16 cellular contexts compared by ENCODE assay signal in genomic region chr2:43190305-43191052, GRCh38.
"Had no signal": no experiment of that assay in that cellular context is flagged by ENCODE, and none has a peak within 500 bp of the region (broad histone marks: within the 10 kb centered on the region; RNA-seq: fewer than 3 reads in every experiment).

No MANE protein-coding gene starts in this region.

- DNase-seq: activated CD4-positive, alpha-beta memory T cell treated with anti-CD3 and anti-CD28 coated beads for 36 hours; activated CD4-positive, CD25-positive, alpha-beta regulatory T cell treated with anti-CD3 and anti-CD28 coated beads, Interleukin-2, amount 50 U/mL, for 72 hours; activated gamma-delta T cell treated with Interleukin-2 at 50 U/mL for 16 hours; activated naive CD8-positive, alpha-beta T cell treated with anti-CD3 and anti-CD28 coated beads, Interleukin-2, amount 10 ng/mL, durations not matched to agents 7 days and 5 days; activated T-cell treated with anti-CD3 and anti-CD28 coated beads, Interleukin-2, amount 50 U/mL, for 72 hours; anterior cingulate cortex; immature natural killer cell; left cardiac atrium; natural killer cell; occipital lobe; stimulated activated CD4-positive, alpha-beta T cell treated with anti-CD3 and anti-CD28 coated beads, Interleukin-4, amount 100 ng/mL, for 1 hour; tibial artery had no signal

- H3K9me3 ChIP-seq: esophagus muscularis mucosa, mucosa of descending colon, tibial artery had no signal

- ATAC-seq: activated T-cell treated with anti-CD3 and anti-CD28 coated beads, Interleukin-2, amount 50 U/mL, for 72 hours; mucosa of descending colon; natural killer cell had no signal

- H3K4me1 ChIP-seq: tibial artery had no signal

- H3K4me3 ChIP-seq: esophagus muscularis mucosa, lung, mucosa of descending colon, tibial artery had no signal

- FAIRE-seq: endometrium had no signal

- H3K36me3 ChIP-seq: esophagus muscularis mucosa, tibial artery had no signal

- H3K27me3 ChIP-seq: esophagus muscularis mucosa, tibial artery had no signal

- H3K27ac ChIP-seq: esophagus muscularis mucosa, tibial artery had no signal
